In the genomic region with DNA sequence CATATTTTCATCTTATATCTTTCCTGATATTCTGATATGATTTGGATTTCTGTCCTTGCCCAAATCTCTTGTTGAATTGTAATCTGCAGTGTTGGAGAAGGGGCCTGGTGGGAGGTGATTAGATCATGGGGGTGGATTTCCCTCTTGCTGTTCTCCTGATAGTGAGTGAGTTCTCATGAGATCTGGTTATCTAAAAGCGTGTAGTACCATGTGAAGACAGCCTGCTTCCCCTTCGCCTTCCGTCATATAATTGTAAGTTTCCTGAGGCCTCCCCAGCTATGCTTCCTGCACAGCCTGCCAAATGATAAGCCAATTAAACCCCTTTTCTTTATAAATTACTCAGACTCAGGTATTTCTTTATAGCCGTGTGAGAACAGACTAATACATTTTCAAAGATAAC, we compare ENCODE assay signal across 23 cellular contexts.
A peak's percentile ranks its signal among the peaks of the same experiment; 100 is the strongest.
DNase-seq lines count a peak whose midpoint lies in the region; ATAC-seq, FAIRE-seq and TF ChIP-seq lines count a peak whose summit lies in the region.
"Had no signal": no experiment of that assay in that cellular context is flagged by ENCODE, and none has a peak within 500 bp of the region (broad histone marks: within the 10 kb centered on the region; RNA-seq: fewer than 3 reads in every experiment).

No MANE protein-coding gene starts in this region.

- TF ChIP-seq EP300 in K562 (IDR thresholded peaks at IDR 0.05; ENCODE audit: low read length): no peak

- no peak overlapping the region for H3K4me2 ChIP-seq in K562 (ENCODE audit: insufficient read depth, low read length)
- H3K4me2 ChIP-seq in trophoblast cell (ENCODE audit: low read length): no peak overlapping the region
- H3K4me2 ChIP-seq: A549, PC-9 had no signal

- in situ Hi-C loops in K562 (cut with MboI): no loop called here

- BruUV-seq in K562 (replicated peaks; lab: Mats Ljungman, UMichigan): no TSS peak

- no peaks in the 10 kb centered on the region for H3K36me3 ChIP-seq in K562 (ENCODE audit: control insufficient read depth, insufficient read depth, low read length)
- no peaks in the 10 kb centered on the region for H3K36me3 ChIP-seq in trophoblast cell (ENCODE audit: control insufficient read depth in 1 of 2, insufficient read depth in 2 of 2, low read length in 2 of 2)
- H3K36me3 ChIP-seq: SJCRH30 had no signal

- peak overlapping the region; percentile 6 for H4K91ac ChIP-seq in trophoblast cell (ENCODE audit: low read depth, low read length)

- no peak for TF ChIP-seq CTCF in K562 (IDR thresholded peaks at IDR 0.05 in 2 of 3, conservative IDR thresholded peaks at IDR 0.05 in 1 of 3; ENCODE audit: insufficient read depth in 2 of 3, low read depth in 1 of 3, low read length in 3 of 3)

- no peak for TF ChIP-seq POLR2A in K562 (conservative IDR thresholded peaks at IDR 0.05)

- ATAC-seq in K562 (no peak), HG03025 (IDR thresholded peaks at IDR 0.05; ENCODE audit: low FRiP score, unreplicated experiment) (no peak)
- ATAC-seq: A549; CD8-positive, alpha-beta T cell; Right ventricle myocardium inferior; SK-N-SH treated with all-trans-retinoic acid at 6 μM for 48 hours had no signal

- 7% methylated on average over 4 of the region's 4 CpGs for WGBS in K562 (ENCODE audit: insufficient coverage, low coverage, missing lambda C conversion rate)
- no CpG with 5 or more reads among the region's 4 CpGs for WGBS in trophoblast cell (ENCODE audit: extremely low coverage, insufficient coverage, insufficient read length)

- H3K27me3 ChIP-seq in K562 (ENCODE audit: control insufficient read depth in 2 of 2, insufficient read depth in 2 of 2, low read length in 2 of 2) (no peaks in the 10 kb centered on the region), trophoblast cell (ENCODE audit: insufficient read depth, low read length) (no peaks in the 10 kb centered on the region)
- H3K27me3 ChIP-seq: SJCRH30 had no signal

- no peak overlapping the region for H3K9ac ChIP-seq in K562 (ENCODE audit: insufficient read depth in 1 of 2, low read depth in 2 of 2, low read length in 2 of 2)
- no peak overlapping the region for H3K9ac ChIP-seq in trophoblast cell (ENCODE audit: low read length)

- H4K12ac ChIP-seq in trophoblast cell (ENCODE audit: low read depth, low read length): no peak overlapping the region

- H3K4ac ChIP-seq in trophoblast cell (ENCODE audit: low read depth, low read length): peak overlapping the region; percentile 27

- no peak overlapping the region for H3K23ac ChIP-seq in trophoblast cell (ENCODE audit: low read length)

- H2BK12ac ChIP-seq in trophoblast cell (ENCODE audit: low read length): peak overlapping the region; percentile 3

- CTCF ChIA-PET in K562 (lab: Yijun Ruan, JAX; ENCODE audit: low intra/inter-chr PET ratio): no interaction called here

- H3K14ac ChIP-seq in trophoblast cell (ENCODE audit: low read length): no peak overlapping the region

- H3K79me2 ChIP-seq in K562 (ENCODE audit: control insufficient read depth, insufficient read depth, low read length) (no peaks in the 10 kb centered on the region), trophoblast cell (ENCODE audit: control insufficient read depth, insufficient read depth, low read length, poor library complexity) (no peaks in the 10 kb centered on the region)

- no peak overlapping the region for H2AK5ac ChIP-seq in trophoblast cell (ENCODE audit: low read length)

- H2BK5ac ChIP-seq in trophoblast cell (ENCODE audit: low read depth, low read length, poor library complexity): no peak overlapping the region

- peaks cover 6% of the 10 kb centered on the region for H3K79me1 ChIP-seq in trophoblast cell (ENCODE audit: low read length)

- no peaks in the 10 kb centered on the region for H3K9me1 ChIP-seq in K562 (ENCODE audit: control insufficient read depth, insufficient read depth, low read length)

- H4K8ac ChIP-seq in trophoblast cell (ENCODE audit: low read depth, low read length): no peak overlapping the region

- TF ChIP-seq RAD21 in K562 (CRISPR knock-in tag; conservative IDR thresholded peaks at IDR 0.05 in 1 of 2, IDR thresholded peaks at IDR 0.05 in 1 of 2): no peak

- no peak overlapping the region for H2AFZ ChIP-seq in K562 (ENCODE audit: low read depth, low read length)
- H2AFZ ChIP-seq in trophoblast cell (ENCODE audit: insufficient read depth, low read length, poor library complexity): no peak overlapping the region

- H3K4me1 ChIP-seq in K562 (replicated peaks in 1 of 2; ENCODE audit: control insufficient read depth in 2 of 2, insufficient read depth in 2 of 2, low read length in 2 of 2) (peaks cover 0 to 6% of the 10 kb centered on the region in 2 experiments; a peak in 2 of 5 replicates), trophoblast cell (ENCODE audit: control insufficient read depth in 1 of 2, insufficient read depth in 2 of 2, low read length in 2 of 2) (peaks cover 0 to 10% of the 10 kb centered on the region in 2 experiments)

- no peak for FAIRE-seq in K562 (lab: Jason Lieb, UNC)
- FAIRE-seq: A549 had no signal

- no peak overlapping the region for H2BK120ac ChIP-seq in trophoblast cell (ENCODE audit: insufficient read depth, low read length, poor library complexity)

- H4K20me1 ChIP-seq in K562 (replicated peaks; ENCODE audit: control insufficient read depth, insufficient read depth, low read length): no peaks in the 10 kb centered on the region

- H3K9me3 ChIP-seq in K562 (replicated peaks; ENCODE audit: control insufficient read depth, insufficient read depth, low read depth, low read length) (no peaks in the 10 kb centered on the region; the same call in 1 of the 2 replicates), trophoblast cell (ENCODE audit: insufficient read depth, low read depth, low read length) (no peaks in the 10 kb centered on the region)
- H3K9me3 ChIP-seq: A549, SJCRH30 had no signal

- POLR2A ChIA-PET in K562 (lab: Yijun Ruan, JAX): no interaction called here

- intact Hi-C loops in K562 (cut with micrococcal nuclease): no loop called here

- no peak overlapping the region for H3K27ac ChIP-seq in K562 (ENCODE audit: extremely low read depth, low read depth, low read length)
- no peak overlapping the region for H3K27ac ChIP-seq in trophoblast cell (ENCODE audit: low read depth, low read length)
- H3K27ac ChIP-seq: A549, C4-2B, PC-9, SJCRH30 had no signal

- H3K4me3 ChIP-seq in K562 (no peak overlapping the region), trophoblast cell (ENCODE audit: low read depth, low read length) (no peak overlapping the region)
- H3K4me3 ChIP-seq: A549, PC-9, SJCRH30 had no signal

- H3K18ac ChIP-seq in trophoblast cell (ENCODE audit: low read length): no peak overlapping the region

- DNase-seq in ELF-1 (ENCODE audit: low read depth, low spot score) (peak; percentile 4), K562 (ENCODE audit: extremely low read depth in 1 of 4, low spot score in 3 of 4) (no peak), glomerular endothelial cell (ENCODE audit: extremely low read depth, low read depth, low spot score) (peak; percentile 56), trophoblast cell (no peak), 8988T (no peak), T-helper 1 cell (no peak)
- DNase-seq: Calu3; CD8-positive, alpha-beta T cell; DMS79 treated with DMSO at 0.1 percent for 48 hours; H7; MV-4-11; NCI-H1105; NCI-H1436 treated with DMSO at 0.1 percent for 48 hours; NCI-H1930; NCI-H446 treated with DMSO at 0.1 percent for 48 hours; NCI-H526 treated with DMSO at 0.1 percent for 48 hours; PC-9; SJCRH30 had no signal

TF ChIP-seq in K562, 482 proteins besides CTCF, POLR2A, EP300 and RAD21:
- no peak for TF ChIP-seq TAF9B (IDR thresholded peaks at IDR 0.05; ENCODE audit: partially characterized antibody)
- peak; percentile 57; the same call in 1 of the 2 replicates for TF ChIP-seq CBFA2T3 (IDR thresholded peaks at IDR 0.05)
- TF ChIP-seq SRF (CRISPR knock-in tag; IDR thresholded peaks at IDR 0.05): no peak
- TF ChIP-seq, protein P1, sequence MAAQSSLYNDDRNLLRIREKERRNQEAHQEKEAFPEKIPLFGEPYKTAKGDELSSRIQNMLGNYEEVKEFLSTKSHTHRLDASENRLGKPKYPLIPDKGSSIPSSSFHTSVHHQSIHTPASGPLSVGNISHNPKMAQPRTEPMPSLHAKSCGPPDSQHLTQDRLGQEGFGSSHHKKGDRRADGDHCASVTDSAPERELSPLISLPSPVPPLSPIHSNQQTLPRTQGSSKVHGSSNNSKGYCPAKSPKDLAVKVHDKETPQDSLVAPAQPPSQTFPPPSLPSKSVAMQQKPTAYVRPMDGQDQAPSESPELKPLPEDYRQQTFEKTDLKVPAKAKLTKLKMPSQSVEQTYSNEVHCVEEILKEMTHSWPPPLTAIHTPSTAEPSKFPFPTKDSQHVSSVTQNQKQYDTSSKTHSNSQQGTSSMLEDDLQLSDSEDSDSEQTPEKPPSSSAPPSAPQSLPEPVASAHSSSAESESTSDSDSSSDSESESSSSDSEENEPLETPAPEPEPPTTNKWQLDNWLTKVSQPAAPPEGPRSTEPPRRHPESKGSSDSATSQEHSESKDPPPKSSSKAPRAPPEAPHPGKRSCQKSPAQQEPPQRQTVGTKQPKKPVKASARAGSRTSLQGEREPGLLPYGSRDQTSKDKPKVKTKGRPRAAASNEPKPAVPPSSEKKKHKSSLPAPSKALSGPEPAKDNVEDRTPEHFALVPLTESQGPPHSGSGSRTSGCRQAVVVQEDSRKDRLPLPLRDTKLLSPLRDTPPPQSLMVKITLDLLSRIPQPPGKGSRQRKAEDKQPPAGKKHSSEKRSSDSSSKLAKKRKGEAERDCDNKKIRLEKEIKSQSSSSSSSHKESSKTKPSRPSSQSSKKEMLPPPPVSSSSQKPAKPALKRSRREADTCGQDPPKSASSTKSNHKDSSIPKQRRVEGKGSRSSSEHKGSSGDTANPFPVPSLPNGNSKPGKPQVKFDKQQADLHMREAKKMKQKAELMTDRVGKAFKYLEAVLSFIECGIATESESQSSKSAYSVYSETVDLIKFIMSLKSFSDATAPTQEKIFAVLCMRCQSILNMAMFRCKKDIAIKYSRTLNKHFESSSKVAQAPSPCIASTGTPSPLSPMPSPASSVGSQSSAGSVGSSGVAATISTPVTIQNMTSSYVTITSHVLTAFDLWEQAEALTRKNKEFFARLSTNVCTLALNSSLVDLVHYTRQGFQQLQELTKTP (IDR thresholded peaks at IDR 0.05; ENCODE audit: low read depth in 1 of 2, partially characterized antibody in 2 of 2): no peak
- TF ChIP-seq ARID1B (IDR thresholded peaks at IDR 0.05): 0 out of 2 replicates have a peak, but pooled peaks have one; percentile 15
- no peak for TF ChIP-seq CBX5 (IDR thresholded peaks at IDR 0.05; ENCODE audit: borderline replicate concordance, low read depth)
- TF ChIP-seq CBFA2T2 (conservative IDR thresholded peaks at IDR 0.05): peak; percentile 46; the same call in 1 of the 2 replicates

Comparison
In these comparisons a context has a peak if more than half of its experiments do, and no peak if none do; other contexts are left out.
1. DNase-seq: peak in ELF-1 (single experiment) and glomerular endothelial cell (single experiment); none in K562 (0 of 4), trophoblast cell (0 of 2), 8988T (single experiment) and T-helper 1 cell (0 of 5).